In genomic region chr12:26226119-26226518, GRCh38 we compare ENCODE assay signal across 13 cellular contexts. TPM values are rescaled to one million over a fixed set of nuclear protein-coding genes. Genes with fewer than 3 reads are reported as not detected.
DNase-seq lines count a peak whose midpoint lies in the region; ATAC-seq, FAIRE-seq and TF ChIP-seq lines count a peak whose summit lies in the region.
"Had no signal": no experiment of that assay in that cellular context is flagged by ENCODE, and none has a peak within 500 bp of the region (broad histone marks: within the 10 kb centered on the region; RNA-seq: fewer than 3 reads in every experiment).

No MANE protein-coding gene starts in this region.

- peaks cover 13% of the 10 kb centered on the region for H3K4me1 Mint-ChIP-seq in chondrocyte (ENCODE audit: low read depth)
- H3K4me1 Mint-ChIP-seq: activated CD4-positive, alpha-beta T cell treated with anti-CD3 and anti-CD28 coated beads for 36 hours had no signal

- peaks cover 4% of the 10 kb centered on the region for H3K36me3 Mint-ChIP-seq in chondrocyte (ENCODE audit: low read depth)

- no peaks in the 10 kb centered on the region for H4K20me1 ChIP-seq in smooth muscle cell (ENCODE audit: low read depth)

- DNase-seq in HTR-8/SVneo (ENCODE audit: insufficient read length, low spot score) = no peak
- DNase-seq in chondrocyte (ENCODE audit: low spot score) = no peak
- no peak for DNase-seq in lower lobe of right lung
- no peak for DNase-seq in smooth muscle cell (lab: John Stamatoyannopoulos, UW; ENCODE audit: unreplicated experiment)
- DNase-seq in NCI-H187 treated with DMSO at 0.1 percent for 48 hours (lab: John Stamatoyannopoulos, UW) = no peak
- no peak for DNase-seq in iPS-NIHi11 (ENCODE audit: low spot score)
- DNase-seq: activated naive CD4-positive, alpha-beta T cell treated with anti-CD3 and anti-CD28 coated beads for 36 hours; SIG-M5; stimulated activated naive CD4-positive, alpha-beta T cell had no signal

- TF ChIP-seq CTCF in chondrocyte (IDR thresholded peaks at IDR 0.05) (no peak), lower lobe of right lung (IDR thresholded peaks at IDR 0.05) (no peak), smooth muscle cell (IDR thresholded peaks at IDR 0.05; ENCODE audit: borderline replicate concordance, insufficient read depth, poor library complexity, severe bottlenecking) (no peak)

- peaks cover 12% of the 10 kb centered on the region for H3K27me3 ChIP-seq in lower lobe of right lung (ENCODE audit: low read depth)
- no peaks in the 10 kb centered on the region for H3K27me3 ChIP-seq in smooth muscle cell (ENCODE audit: low read depth)

- H3F3A ChIP-seq in smooth muscle cell (ENCODE audit: low read depth) = no peaks in the 10 kb centered on the region

- peaks cover 11% of the 10 kb centered on the region for H3K4me1 ChIP-seq in lower lobe of right lung
- no peaks in the 10 kb centered on the region for H3K4me1 ChIP-seq in smooth muscle cell (ENCODE audit: low read depth)

- H3K9ac ChIP-seq in smooth muscle cell (ENCODE audit: low read depth) = no peak overlapping the region

- no peaks in the 10 kb centered on the region for H3K27me3 Mint-ChIP-seq in chondrocyte (ENCODE audit: low read depth)

- peak; percentile 26 for FAIRE-seq in HTR-8/SVneo (lab: Jason Lieb, UNC)

- H3K9me3 ChIP-seq in lower lobe of right lung (no peaks in the 10 kb centered on the region), smooth muscle cell (replicated peaks; ENCODE audit: low read depth) (no peaks in the 10 kb centered on the region)
- H3K9me3 ChIP-seq: left lung had no signal

- H3K4me3 Mint-ChIP-seq in chondrocyte (ENCODE audit: unreplicated experiment) = peak overlapping the region; percentile 73
- H3K4me3 Mint-ChIP-seq: activated CD4-positive, alpha-beta T cell treated with anti-CD3 and anti-CD28 coated beads for 36 hours; activated naive CD4-positive, alpha-beta T cell treated with anti-CD3 and anti-CD28 coated beads for 36 hours had no signal

- whole genome bisulfite sequencing in smooth muscle cell (ENCODE audit: low lambda C conversion rate) = 49% methylated on average over 10 of the region's 10 CpGs

- no peak overlapping the region for H3K27ac Mint-ChIP-seq in chondrocyte (ENCODE audit: unreplicated experiment)
- H3K27ac Mint-ChIP-seq: activated CD4-positive, alpha-beta T cell treated with anti-CD3 and anti-CD28 coated beads for 36 hours; activated naive CD4-positive, alpha-beta T cell treated with anti-CD3 and anti-CD28 coated beads for 36 hours had no signal

- ATAC-seq in lower lobe of right lung (peak in 1 of 2 donors; percentile 21), HG03108 (IDR thresholded peaks at IDR 0.05; ENCODE audit: unreplicated experiment) (no peak), HG03354 (IDR thresholded peaks at IDR 0.05; ENCODE audit: poor library complexity, severe bottlenecking, unreplicated experiment) (no peak)
- ATAC-seq: activated CD4-positive, alpha-beta T cell treated with anti-CD3 and anti-CD28 coated beads for 36 hours had no signal

- H3K36me3 ChIP-seq in lower lobe of right lung (no peaks in the 10 kb centered on the region), smooth muscle cell (ENCODE audit: low read depth) (no peaks in the 10 kb centered on the region)
- H3K36me3 ChIP-seq: left lung had no signal

- intact Hi-C loops in lower lobe of right lung (cut with DNase I) = no loop called here

- H3K4me3 ChIP-seq in lower lobe of right lung (peak overlapping the region; percentile 48), smooth muscle cell (peak overlapping the region; percentile 52)

- no peak overlapping the region for H2AFZ ChIP-seq in smooth muscle cell (ENCODE audit: low read depth)

- H3K4me2 ChIP-seq in smooth muscle cell = peak overlapping the region; percentile 86

- no peaks in the 10 kb centered on the region for H3K9me3 Mint-ChIP-seq in chondrocyte (ENCODE audit: low read depth)
- H3K9me3 Mint-ChIP-seq: activated naive CD4-positive, alpha-beta T cell treated with anti-CD3 and anti-CD28 coated beads for 36 hours had no signal

- H3K27ac ChIP-seq in lower lobe of right lung (no peak overlapping the region), smooth muscle cell (ENCODE audit: low read depth) (no peak overlapping the region)
- H3K27ac ChIP-seq: left lung had no signal

- H3K79me2 ChIP-seq in smooth muscle cell (ENCODE audit: low read depth) = no peaks in the 10 kb centered on the region

RNA-seq across cellular contexts. Expression of gene SSPN, which starts 30.7 kb away (rescaled TPM):
- 38.9 to 42.9 TPM (median 39.2 TPM) in 3 replicates for total RNA-seq in chondrocyte
- 12.8 TPM for total RNA-seq in lower lobe of right lung
- total RNA-seq in smooth muscle cell = 24.4 and 31.9 TPM in 2 replicates
- 18.8 and 22.6 TPM in 2 replicates for polyA plus RNA-seq in smooth muscle cell
- total RNA-seq: activated CD4-positive, alpha-beta T cell treated with anti-CD3 and anti-CD28 coated beads for 36 hours; activated naive CD4-positive, alpha-beta T cell treated with anti-CD3 and anti-CD28 coated beads for 36 hours had no signal
